ENCODE assay signal across 8 cellular contexts in the genomic region with DNA sequence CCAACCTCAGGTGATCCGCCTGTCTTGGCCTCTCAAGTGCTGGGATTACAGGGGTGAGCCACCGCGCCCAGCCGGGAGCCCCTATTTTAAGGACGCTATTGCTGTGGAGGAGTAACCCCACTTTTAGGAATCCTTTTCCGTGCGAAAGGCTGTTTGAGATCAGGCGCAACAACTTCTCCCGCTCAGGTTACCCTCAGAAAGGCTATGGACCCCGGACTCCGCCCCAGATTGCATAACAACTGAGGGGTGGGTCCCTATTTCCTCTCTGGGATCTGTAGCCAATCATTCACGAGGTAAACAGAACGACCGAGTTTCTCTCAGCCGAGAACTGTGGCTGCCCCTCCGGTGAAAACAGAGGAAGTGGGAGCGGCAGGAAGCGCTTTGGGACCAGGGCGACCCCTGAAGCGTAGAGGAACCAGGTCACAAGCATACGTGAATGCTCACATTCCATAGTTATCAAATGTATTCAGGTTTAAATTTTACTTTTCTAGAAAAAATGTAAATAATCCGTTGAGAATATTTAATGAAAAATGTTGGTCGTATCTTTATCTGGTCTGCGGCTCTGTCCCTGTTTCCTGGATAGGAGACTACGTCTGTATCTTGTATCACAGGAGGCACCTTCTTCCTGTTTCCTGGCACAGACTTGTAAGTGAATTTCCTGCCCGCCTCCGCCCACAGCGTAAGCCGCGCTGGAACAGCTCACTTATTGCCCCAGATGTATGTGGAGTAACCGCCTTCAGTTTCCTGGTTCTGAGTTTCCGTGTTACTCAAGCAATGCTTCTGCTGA. TPM values are rescaled to one million over a fixed set of nuclear protein-coding genes. Genes with fewer than 3 reads are reported as not detected.
DNase-seq lines count a peak whose midpoint lies in the region; ATAC-seq, FAIRE-seq and TF ChIP-seq lines count a peak whose summit lies in the region.

No MANE protein-coding gene starts in this region.

- CTCF ChIA-PET in endothelial cell of umbilical vein (lab: Charles Lee): interaction anchor here (0.7 to 2.0 kb wide), 10 partner anchors 12 to 34 kb away, joined by 3 to 17 read pairs (median 8); no protein-coding TSS in a partner anchor

- peak; percentile 64 for ATAC-seq in GM18907 (IDR thresholded peaks at IDR 0.05; ENCODE audit: unreplicated experiment)
- ATAC-seq in HG03175 (IDR thresholded peaks at IDR 0.05; ENCODE audit: unreplicated experiment): peak; percentile 78

- peak overlapping the region; percentile 70 for H3K4me2 ChIP-seq in OCI-LY3 (ENCODE audit: low read length)
- H3K4me2 ChIP-seq in endothelial cell of umbilical vein (ENCODE audit: insufficient read depth, low read length): peak overlapping the region; percentile 56

- peak overlapping the region; percentile 65 for H3K27ac ChIP-seq in OCI-LY3 (ENCODE audit: low read length)
- peak overlapping the region; percentile 98 for H3K27ac ChIP-seq in endothelial cell of umbilical vein (ENCODE audit: insufficient read depth, low read depth, low read length)

- DNase-seq in AG09309 (ENCODE audit: low read depth) (peak; percentile 86), activated T-cell treated with anti-CD3 and anti-CD28 coated beads for 24 hours (ENCODE audit: low read depth) (peak; percentile 89), endothelial cell of umbilical vein (ENCODE audit: low read depth, low spot score) (peak; percentile 99), mesenteric fat pad (ENCODE audit: low spot score) (peak; percentile 93)
- peak; percentile 79 for DNase-seq in stimulated activated CD8-positive, alpha-beta memory T cell treated with anti-CD3 and anti-CD28 coated beads, Interleukin-12 subunit alpha, Interleukin-12 subunit beta, amount 100 ng/mL, for 4 hours (ENCODE audit: low read depth)

- H3K79me2 ChIP-seq in OCI-LY3 (ENCODE audit: low read length) (no peaks in the 10 kb centered on the region), endothelial cell of umbilical vein (ENCODE audit: control insufficient read depth, insufficient read depth, low read length) (no peaks in the 10 kb centered on the region)

- peak; percentile 64 for TF ChIP-seq POLR2A in endothelial cell of umbilical vein (IDR thresholded peaks at IDR 0.05; ENCODE audit: low read depth, low read length)

- POLR2A ChIA-PET in endothelial cell of umbilical vein (lab: Charles Lee): interaction anchor here (0.6 to 1.7 kb wide), 3 partner anchors 16 to 25 kb away, joined by 4 to 10 read pairs (median 4); no protein-coding TSS in a partner anchor

- H3K9ac ChIP-seq in OCI-LY3 (ENCODE audit: low read length): peak overlapping the region; percentile 53
- H3K9ac ChIP-seq in endothelial cell of umbilical vein (replicated peaks; ENCODE audit: extremely low read depth, insufficient read depth, low read length): peak overlapping the region; percentile 83

- TSS peak; percentile 81 for BruUV-seq in endothelial cell of umbilical vein (replicated peaks; lab: Mats Ljungman, UMichigan)

- peaks cover 2% of the 10 kb centered on the region; the same call in 1 of the 2 replicates for H3K27me3 ChIP-seq in OCI-LY3 (ENCODE audit: low read depth, low read length)
- H3K27me3 ChIP-seq in endothelial cell of umbilical vein (ENCODE audit: control insufficient read depth in 2 of 2, insufficient read depth in 2 of 2, low read length in 2 of 2): no peaks in the 10 kb centered on the region

- H2AFZ ChIP-seq in OCI-LY3 (ENCODE audit: low read depth, low read length): peak overlapping the region; percentile 77
- no peak overlapping the region for H2AFZ ChIP-seq in endothelial cell of umbilical vein (ENCODE audit: low read depth, low read length)

- H4K20me1 ChIP-seq in OCI-LY3 (ENCODE audit: insufficient read depth, low read length) (no peaks in the 10 kb centered on the region), endothelial cell of umbilical vein (replicated peaks; ENCODE audit: control insufficient read depth, extremely low read depth, insufficient read depth, low read length) (no peaks in the 10 kb centered on the region)

- dilution Hi-C loops in endothelial cell of umbilical vein (cut with MboI; ENCODE audit: extremely low pct_ligation_motif_present, low sequenced_read_pairs): no loop called here

- H3K36me3 ChIP-seq in OCI-LY3 (replicated peaks; ENCODE audit: low read depth, low read length) (no peaks in the 10 kb centered on the region), endothelial cell of umbilical vein (ENCODE audit: control insufficient read depth in 2 of 2, extremely low read depth in 1 of 2, insufficient read depth in 2 of 2, low read length in 2 of 2) (no peaks in the 10 kb centered on the region)

- peak overlapping the region; percentile 25 for H3K4me3 ChIP-seq in AG09309 (ENCODE audit: control insufficient read depth, low read depth, low read length)
- H3K4me3 ChIP-seq in OCI-LY3 (ENCODE audit: low read length): peak overlapping the region; percentile 72
- H3K4me3 ChIP-seq in endothelial cell of umbilical vein (replicated peaks in 1 of 3; ENCODE audit: insufficient read depth in 1 of 3, low read depth in 1 of 3, low read length in 3 of 3): peak overlapping the region in 2 of 3 experiments; percentile 18 to 20

- H3K4me1 ChIP-seq in OCI-LY3 (ENCODE audit: low read length) (no peaks in the 10 kb centered on the region; the same call in 1 of the 2 replicates), endothelial cell of umbilical vein (ENCODE audit: control insufficient read depth, extremely low read depth, insufficient read depth, low read length) (peaks cover 6% of the 10 kb centered on the region)

- H3K9me3 ChIP-seq in OCI-LY3 (ENCODE audit: insufficient read depth, low read length): no peaks in the 10 kb centered on the region
- H3K9me3 ChIP-seq in endothelial cell of umbilical vein (replicated peaks; ENCODE audit: control insufficient read depth, insufficient read depth, low read length): no peaks in the 10 kb centered on the region

- no peaks in the 10 kb centered on the region for H3K9me1 ChIP-seq in endothelial cell of umbilical vein (replicated peaks; ENCODE audit: control insufficient read depth, extremely low read depth, insufficient read depth, low read length)

- peak; percentile 98 for FAIRE-seq in endothelial cell of umbilical vein (lab: Jason Lieb, UNC)

- intact Hi-C loops in endothelial cell of umbilical vein (cut with micrococcal nuclease): loop anchor here (1.0 kb wide), 8 partner anchors 12 to 99 kb away; partner anchors contain the start of genes GNL1 and HLA-E

- TF ChIP-seq CTCF in AG09309 (IDR thresholded peaks at IDR 0.05; ENCODE audit: control insufficient read depth, insufficient read depth, low read depth, low read length, missing control alignments): no peak
- TF ChIP-seq CTCF in OCI-LY3 (IDR thresholded peaks at IDR 0.05; ENCODE audit: low read depth, low read length): no peak
- TF ChIP-seq CTCF in endothelial cell of umbilical vein (IDR thresholded peaks at IDR 0.05; ENCODE audit: extremely low read depth in 1 of 2, insufficient read depth in 1 of 2, low read depth in 1 of 2, low read length in 2 of 2): no peak

TF ChIP-seq in endothelial cell of umbilical vein, 7 proteins besides CTCF, POLR2A, EP300 and RAD21 (continues in another document):
- TF ChIP-seq EZH2 (IDR thresholded peaks at IDR 0.05; ENCODE audit: borderline replicate concordance, low read depth, low read length, severe bottlenecking): no peak
- TF ChIP-seq POLR2AphosphoS5 (IDR thresholded peaks at IDR 0.05; ENCODE audit: insufficient read depth, low read depth, low read length): peak; percentile 97

RNA-seq across cellular contexts. Expression of gene HLA-E, which starts 26.9 kb away (rescaled TPM):
- total RNA-seq in endothelial cell of umbilical vein (249 and 271 TPM in 2 replicates), mesenteric fat pad (450 TPM)
- 277 and 298 TPM in 2 replicates for polyA plus RNA-seq in endothelial cell of umbilical vein
- polyA plus RNA-seq in endothelial cell of umbilical vein (2011; cell fraction: cytosol; rRNA removed): 254 and 295 TPM in 2 replicates
- polyA plus RNA-seq in endothelial cell of umbilical vein (2011; cell fraction: nucleus; rRNA removed): 225 and 229 TPM in 2 replicates
- 225 and 308 TPM in 2 replicates for polyA plus RNA-seq in endothelial cell of umbilical vein (2012)
- 251 and 253 TPM in 2 replicates for polyA minus RNA-seq in endothelial cell of umbilical vein
- 24.6 TPM for polyA minus RNA-seq in endothelial cell of umbilical vein (2011; cell fraction: cytosol; rRNA and poly(A)+ RNA removed)
- polyA minus RNA-seq in endothelial cell of umbilical vein (2011; cell fraction: nucleus; rRNA and poly(A)+ RNA removed): 74.0 and 113 TPM in 2 replicates

RNA-seq across cellular contexts. Expression of gene GNL1, which starts 40.1 kb away (rescaled TPM):
- 87.3 and 103 TPM in 2 replicates for total RNA-seq in endothelial cell of umbilical vein
- polyA plus RNA-seq in endothelial cell of umbilical vein: 58.4 and 63.1 TPM in 2 replicates
- polyA plus RNA-seq in endothelial cell of umbilical vein (2011; cell fraction: cytosol; rRNA removed): 48.2 and 59.3 TPM in 2 replicates
- 60.5 and 77.4 TPM in 2 replicates for polyA plus RNA-seq in endothelial cell of umbilical vein (2011; cell fraction: nucleus; rRNA removed)
- 60.2 and 63.8 TPM in 2 replicates for polyA plus RNA-seq in endothelial cell of umbilical vein (2012)
- polyA minus RNA-seq in endothelial cell of umbilical vein: 53.5 and 54.4 TPM in 2 replicates
- 19.0 TPM for polyA minus RNA-seq in endothelial cell of umbilical vein (2011; cell fraction: cytosol; rRNA and poly(A)+ RNA removed)
- polyA minus RNA-seq in endothelial cell of umbilical vein (2011; cell fraction: nucleus; rRNA and poly(A)+ RNA removed): 22.0 and 23.6 TPM in 2 replicates
- total RNA-seq in mesenteric fat pad: 65.8 TPM

RNA-seq across cellular contexts. Expression of gene PRR3, which starts 40.9 kb away (rescaled TPM):
- total RNA-seq in endothelial cell of umbilical vein (10.6 and 12.0 TPM in 2 replicates), mesenteric fat pad (9.2 TPM)
- polyA plus RNA-seq in endothelial cell of umbilical vein: 22.3 and 23.3 TPM in 2 replicates
- polyA plus RNA-seq in endothelial cell of umbilical vein (2011; cell fraction: cytosol; rRNA removed): 12.1 and 12.9 TPM in 2 replicates
- polyA plus RNA-seq in endothelial cell of umbilical vein (2011; cell fraction: nucleus; rRNA removed): 13.5 and 15.0 TPM in 2 replicates
- polyA plus RNA-seq in endothelial cell of umbilical vein (2012): 6.6 and 8.4 TPM in 2 replicates
- polyA minus RNA-seq in endothelial cell of umbilical vein: 15.3 and 22.2 TPM in 2 replicates
- polyA minus RNA-seq in endothelial cell of umbilical vein (2011; cell fraction: cytosol; rRNA and poly(A)+ RNA removed): 22.1 TPM
- 7.6 and 12.0 TPM in 2 replicates for polyA minus RNA-seq in endothelial cell of umbilical vein (2011; cell fraction: nucleus; rRNA and poly(A)+ RNA removed)

RNA-seq across cellular contexts. Expression of gene ABCF1, which starts 55.1 kb away (rescaled TPM):
- total RNA-seq in endothelial cell of umbilical vein (55.8 and 60.3 TPM in 2 replicates), mesenteric fat pad (59.2 TPM)
- polyA plus RNA-seq in endothelial cell of umbilical vein: 29.0 and 34.0 TPM in 2 replicates
- polyA plus RNA-seq in endothelial cell of umbilical vein (2011; cell fraction: cytosol; rRNA removed): 37.2 and 42.3 TPM in 2 replicates
- polyA plus RNA-seq in endothelial cell of umbilical vein (2011; cell fraction: nucleus; rRNA removed): 73.9 and 111 TPM in 2 replicates
- 53.7 and 54.0 TPM in 2 replicates for polyA plus RNA-seq in endothelial cell of umbilical vein (2012)
- 48.1 and 55.2 TPM in 2 replicates for polyA minus RNA-seq in endothelial cell of umbilical vein
- polyA minus RNA-seq in endothelial cell of umbilical vein (2011; cell fraction: cytosol; rRNA and poly(A)+ RNA removed): 50.5 TPM
- polyA minus RNA-seq in endothelial cell of umbilical vein (2011; cell fraction: nucleus; rRNA and poly(A)+ RNA removed): 23.3 and 30.2 TPM in 2 replicates

Comparison
In these comparisons a context has a peak if more than half of its experiments do, and no peak if none do; other contexts are left out.
1. Peak in every context shown above with its lines: DNase-seq, ATAC-seq, H3K4me3 ChIP-seq and H3K27ac ChIP-seq.
2. H3K4me3 ChIP-seq: peak in every context shown above with its lines; median percentile 72 in OCI-LY3; 25 in AG09309; 19 in endothelial cell of umbilical vein.